ENCODE assay signal across 9 cellular contexts in the genomic region with DNA sequence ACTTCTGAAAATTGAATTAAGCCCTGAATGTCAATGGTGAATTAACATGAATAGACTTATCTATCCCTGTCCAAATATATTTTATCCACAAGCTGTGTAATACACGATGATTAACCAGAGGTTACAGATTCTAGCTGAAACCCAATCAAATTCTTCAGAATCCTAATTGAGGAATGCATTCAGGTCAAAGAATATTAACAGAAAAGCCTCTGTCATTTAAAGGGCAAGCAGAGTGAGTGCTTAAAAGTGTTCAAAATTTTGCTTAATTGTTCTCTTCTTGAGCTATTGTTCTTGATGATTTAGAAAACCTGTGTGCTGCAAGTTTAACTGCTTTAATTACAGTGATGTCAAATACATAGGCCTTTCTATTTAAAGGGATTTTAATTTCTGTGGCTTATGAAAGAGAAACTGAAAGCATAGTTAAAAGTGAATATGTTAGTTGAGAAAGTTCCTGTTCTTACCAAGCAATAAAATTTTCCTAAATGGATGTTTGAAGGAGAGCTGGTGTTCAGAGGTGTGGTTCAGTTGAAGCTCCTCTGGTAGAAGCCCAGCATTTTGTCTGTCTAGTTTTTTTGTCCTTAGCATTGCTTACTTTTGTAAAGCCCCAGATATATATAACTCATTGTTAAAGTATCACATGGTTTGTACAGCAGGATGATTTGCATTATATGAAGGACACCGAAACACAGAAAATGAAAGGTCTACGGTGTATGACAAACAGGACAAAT.
DNase-seq lines count a peak whose midpoint lies in the region; ATAC-seq and TF ChIP-seq lines count a peak whose summit lies in the region.
"Had no signal": no experiment of that assay in that cellular context is flagged by ENCODE, and none has a peak within 500 bp of the region (broad histone marks: within the 10 kb centered on the region; RNA-seq: fewer than 3 reads in every experiment).

No MANE protein-coding gene starts in this region.

- no peak overlapping the region for H3K4me3 Mint-ChIP-seq in activated CD4-positive, alpha-beta T cell treated with anti-CD3 and anti-CD28 coated beads for 36 hours
- H3K4me3 Mint-ChIP-seq in activated CD8-positive, alpha-beta T cell treated with anti-CD3 and anti-CD28 coated beads for 36 hours: peak overlapping the region; percentile 65

- H3K4me3 ChIP-seq in mucosa of rectum (ENCODE audit: low read length in 2 of 2): peak overlapping the region; percentile 20 to 45
- H3K4me3 ChIP-seq: skin epidermis had no signal

- no peaks in the 10 kb centered on the region for H3K27me3 Mint-ChIP-seq in activated CD4-positive, alpha-beta T cell treated with anti-CD3 and anti-CD28 coated beads for 36 hours
- no peaks in the 10 kb centered on the region for H3K27me3 Mint-ChIP-seq in activated CD8-positive, alpha-beta T cell treated with anti-CD3 and anti-CD28 coated beads for 36 hours

- H3K9me3 ChIP-seq in mucosa of rectum (ENCODE audit: control insufficient read depth in 2 of 2, low read length in 2 of 2): no peaks in the 10 kb centered on the region

- H3K9me3 Mint-ChIP-seq in activated CD4-positive, alpha-beta T cell treated with anti-CD3 and anti-CD28 coated beads for 36 hours (ENCODE audit: low read depth): no peaks in the 10 kb centered on the region
- no peaks in the 10 kb centered on the region for H3K9me3 Mint-ChIP-seq in activated CD8-positive, alpha-beta T cell treated with anti-CD3 and anti-CD28 coated beads for 36 hours

- H3K27ac ChIP-seq in mucosa of rectum (ENCODE audit: low read depth in 2 of 2, low read length in 2 of 2): no peak overlapping the region

- CTCF ChIA-PET in activated CD4-positive, alpha-beta T cell treated with anti-CD3 and anti-CD28 coated beads for 36 hours (lab: Charles Lee): interaction anchor here (1.0 kb wide), 1 partner anchor 119 kb away, joined by 3 read pairs; no protein-coding TSS in a partner anchor
- CTCF ChIA-PET in activated CD8-positive, alpha-beta T cell treated with anti-CD3 and anti-CD28 coated beads for 36 hours (lab: Charles Lee): interaction anchor here (1.2 to 1.5 kb wide), 2 partner anchors 118 to 120 kb away, joined by 3 to 4 read pairs; no protein-coding TSS in a partner anchor

- DNase-seq in activated CD4-positive, alpha-beta T cell treated with anti-CD3 and anti-CD28 coated beads for 36 hours: no peak
- no peak for DNase-seq in activated CD4-positive, alpha-beta T cell treated with anti-CD3 and anti-CD28 coated beads for 1 hour
- no peak for DNase-seq in activated CD8-positive, alpha-beta T cell treated with anti-CD3 and anti-CD28 coated beads for 36 hours
- DNase-seq in NCI-H82 treated with DMSO at 0.1 percent for 48 hours (lab: John Stamatoyannopoulos, UW; ENCODE audit: unreplicated experiment): no peak
- DNase-seq in NCI-H748 (lab: John Stamatoyannopoulos, UW; ENCODE audit: unreplicated experiment): no peak
- DNase-seq in NCI-H1048 (lab: John Stamatoyannopoulos, UW): no peak

- H3K9ac ChIP-seq in mucosa of rectum (ENCODE audit: low read depth in 1 of 2, low read length in 2 of 2): no peak overlapping the region

- no peaks in the 10 kb centered on the region for H3K36me3 ChIP-seq in mucosa of rectum (ENCODE audit: control insufficient read depth in 2 of 2, insufficient read depth in 2 of 2, low read length in 2 of 2)

- no peaks in the 10 kb centered on the region for H3K4me1 ChIP-seq in mucosa of rectum (ENCODE audit: control insufficient read depth in 2 of 2, insufficient read depth in 2 of 2, low read length in 2 of 2)

- H3K36me3 Mint-ChIP-seq in activated CD4-positive, alpha-beta T cell treated with anti-CD3 and anti-CD28 coated beads for 36 hours (ENCODE audit: low read depth): no peaks in the 10 kb centered on the region
- no peaks in the 10 kb centered on the region for H3K36me3 Mint-ChIP-seq in activated CD8-positive, alpha-beta T cell treated with anti-CD3 and anti-CD28 coated beads for 36 hours (ENCODE audit: low read depth)

- POLR2A ChIA-PET in activated CD4-positive, alpha-beta T cell treated with anti-CD3 and anti-CD28 coated beads for 36 hours (lab: Charles Lee): no interaction called here
- POLR2A ChIA-PET in activated CD8-positive, alpha-beta T cell treated with anti-CD3 and anti-CD28 coated beads for 36 hours (lab: Charles Lee): no interaction called here

- TF ChIP-seq CTCF in activated CD8-positive, alpha-beta T cell treated with anti-CD3 and anti-CD28 coated beads for 36 hours (IDR thresholded peaks at IDR 0.05): no peak

- peak overlapping the region; percentile 16 for H3K27ac Mint-ChIP-seq in activated CD4-positive, alpha-beta T cell treated with anti-CD3 and anti-CD28 coated beads for 36 hours
- H3K27ac Mint-ChIP-seq in activated CD8-positive, alpha-beta T cell treated with anti-CD3 and anti-CD28 coated beads for 36 hours: peak overlapping the region; percentile 82

- intact Hi-C loops in activated CD4-positive, alpha-beta T cell treated with anti-CD3 and anti-CD28 coated beads for 36 hours (cut with DNase I, micrococcal nuclease): no loop called here
- intact Hi-C loops in activated CD8-positive, alpha-beta T cell treated with anti-CD3 and anti-CD28 coated beads for 36 hours (cut with micrococcal nuclease): no loop called here

- no peaks in the 10 kb centered on the region for H3K27me3 ChIP-seq in mucosa of rectum (ENCODE audit: control insufficient read depth in 2 of 2, insufficient read depth in 2 of 2, low read length in 2 of 2)

- H3K4me1 Mint-ChIP-seq in activated CD4-positive, alpha-beta T cell treated with anti-CD3 and anti-CD28 coated beads for 36 hours: peaks cover 21% of the 10 kb centered on the region
- H3K4me1 Mint-ChIP-seq in activated CD8-positive, alpha-beta T cell treated with anti-CD3 and anti-CD28 coated beads for 36 hours (ENCODE audit: low read depth): peaks cover 20% of the 10 kb centered on the region

- ATAC-seq in activated CD4-positive, alpha-beta T cell treated with anti-CD3 and anti-CD28 coated beads for 36 hours: peak; percentile 30
- peak; percentile 66 for ATAC-seq in HG03025 (IDR thresholded peaks at IDR 0.05; ENCODE audit: low FRiP score, unreplicated experiment)
- peak; percentile 58 for ATAC-seq in activated CD8-positive, alpha-beta T cell treated with anti-CD3 and anti-CD28 coated beads for 36 hours
